8 cellular contexts compared by ENCODE assay signal in genomic region chr3:15064835-15065549, GRCh38. TPM values are rescaled to one million over a fixed set of nuclear protein-coding genes. Genes with fewer than 3 reads are reported as not detected.
A peak's percentile ranks its signal among the peaks of the same experiment; 100 is the strongest.
DNase-seq lines count a peak whose midpoint lies in the region; ATAC-seq and TF ChIP-seq lines count a peak whose summit lies in the region.

Gene MRPS25, minus strand, starts transcription at chr3:15065315. Its CDS starts 121 bp downstream, at chr3:15065194.

- H3K36me3 ChIP-seq in ES-I3 (ENCODE audit: insufficient read depth, low read length), result no peaks in the 10 kb centered on the region
- peaks cover 18% of the 10 kb centered on the region for H3K36me3 ChIP-seq in HAP-1 (replicated peaks)
- peaks cover 3% of the 10 kb centered on the region for H3K36me3 ChIP-seq in MG63
- no peaks in the 10 kb centered on the region for H3K36me3 ChIP-seq in neural cell (ENCODE audit: insufficient read depth, low read length)

- peak within 1 kb of the TSS; percentile 73 for H3K27ac ChIP-seq in neural cell (ENCODE audit: low read length)

- in situ Hi-C loops in HAP-1 (cut with MboI; ENCODE audit: low sequenced_read_pairs), result no loop called here

- peak within 1 kb of the TSS; percentile 94 for H2AFZ ChIP-seq in neural cell (ENCODE audit: low read depth, low read length)

- DNase-seq in HAP-1 (ENCODE audit: low spot score in 2 of 2), result peak; percentile 86 to 92
- DNase-seq in MG63, result peak; percentile 89
- peak; percentile 87 for DNase-seq in SHP77 treated with DMSO at 0.1 percent for 48 hours (lab: John Stamatoyannopoulos, UW)
- peak; percentile 96 for DNase-seq in activated effector memory CD4-positive, alpha-beta T cell treated with anti-CD3 and anti-CD28 coated beads, Interleukin-2, amount 50 U/mL, for 16 hours
- peak; percentile 92 for DNase-seq in fibroblast of villous mesenchyme (ENCODE audit: low read depth)
- DNase-seq in stimulated activated naive CD8-positive, alpha-beta T cell treated with anti-CD3 and anti-CD28 coated beads, Interleukin-15, amount 100 ng/mL, for 72 hours, result peak; percentile 87 to 92

- TF ChIP-seq EP300 in neural cell (conservative IDR thresholded peaks at IDR 0.05; ENCODE audit: poor library complexity, severe bottlenecking), result no peak

- H3K4me3 ChIP-seq in HAP-1, result peak within 1 kb of the TSS; percentile 92
- peak within 1 kb of the TSS; percentile 79 for H3K4me3 ChIP-seq in MG63
- H3K4me3 ChIP-seq in fibroblast of villous mesenchyme (ENCODE audit: low read depth, low read length), result peak within 1 kb of the TSS; percentile 89
- H3K4me3 ChIP-seq in neural cell (ENCODE audit: low read length), result peak within 1 kb of the TSS; percentile 99

- H4K20me1 ChIP-seq in neural cell (ENCODE audit: insufficient read depth), result no peaks in the 10 kb centered on the region

- H3K4me2 ChIP-seq in neural cell (ENCODE audit: low read length), result peak within 1 kb of the TSS; percentile 81

- no peak for TF ChIP-seq CTCF in fibroblast of villous mesenchyme (IDR thresholded peaks at IDR 0.05; ENCODE audit: insufficient read depth, low read depth, low read length)
- no peak for TF ChIP-seq CTCF in neural cell (IDR thresholded peaks at IDR 0.05; ENCODE audit: poor library complexity, severe bottlenecking)

- no peaks in the 10 kb centered on the region for H3K9me3 Mint-ChIP-seq in stimulated activated naive CD8-positive, alpha-beta T cell treated with anti-CD3 and anti-CD28 coated beads, Interleukin-15, amount 100 ng/mL, for 72 hours

- H3K9me3 ChIP-seq in ES-I3 (ENCODE audit: control insufficient read depth, insufficient read depth, low read length) (no peaks in the 10 kb centered on the region), HAP-1 (no peaks in the 10 kb centered on the region; the same call in 1 of the 2 replicates), MG63 (no peaks in the 10 kb centered on the region), neural cell (ENCODE audit: low read length) (no peaks in the 10 kb centered on the region)

- no peaks in the 10 kb centered on the region for H3F3A ChIP-seq in neural cell (ENCODE audit: insufficient read depth, low read length, poor library complexity, severe bottlenecking)

- H3K9me2 ChIP-seq in neural cell (ENCODE audit: insufficient read depth, low read length), result no peaks in the 10 kb centered on the region

- TF ChIP-seq RAD21 in neural cell (conservative IDR thresholded peaks at IDR 0.05), result no peak

- H3K4me1 ChIP-seq in ES-I3 (ENCODE audit: insufficient read depth, low read length), result no peaks in the 10 kb centered on the region
- peaks cover 13% of the 10 kb centered on the region for H3K4me1 ChIP-seq in HAP-1

- peak within 1 kb of the TSS; percentile 99 for H3K27ac Mint-ChIP-seq in stimulated activated naive CD8-positive, alpha-beta T cell treated with anti-CD3 and anti-CD28 coated beads, Interleukin-15, amount 100 ng/mL, for 72 hours

- peaks cover 28% of the 10 kb centered on the region for H3K4me1 Mint-ChIP-seq in stimulated activated naive CD8-positive, alpha-beta T cell treated with anti-CD3 and anti-CD28 coated beads, Interleukin-15, amount 100 ng/mL, for 72 hours

- peak within 1 kb of the TSS; percentile 96 to 98 for H3K4me3 Mint-ChIP-seq in stimulated activated naive CD8-positive, alpha-beta T cell treated with anti-CD3 and anti-CD28 coated beads, Interleukin-15, amount 100 ng/mL, for 72 hours

- H3K9ac ChIP-seq in ES-I3 (ENCODE audit: low read depth, low read length), result peak within 1 kb of the TSS; percentile 88
- peak within 1 kb of the TSS; percentile 95 for H3K9ac ChIP-seq in neural cell (ENCODE audit: low read length)

- H3K27me3 ChIP-seq in HAP-1 (ENCODE audit: low read depth) (no peaks in the 10 kb centered on the region), MG63 (no peaks in the 10 kb centered on the region), neural cell (ENCODE audit: insufficient read depth, low read depth, low read length) (no peaks in the 10 kb centered on the region)

- H3K79me2 ChIP-seq in neural cell (replicated peaks; ENCODE audit: insufficient read depth, low read length), result peaks cover 18% of the 10 kb centered on the region

- H3K27me3 Mint-ChIP-seq in stimulated activated naive CD8-positive, alpha-beta T cell treated with anti-CD3 and anti-CD28 coated beads, Interleukin-15, amount 100 ng/mL, for 72 hours, result no peaks in the 10 kb centered on the region

- ATAC-seq in stimulated activated naive CD8-positive, alpha-beta T cell treated with anti-CD3 and anti-CD28 coated beads, Interleukin-15, amount 100 ng/mL, for 72 hours, result peak; percentile 98

TF ChIP-seq in neural cell, 6 proteins besides CTCF, POLR2A, EP300 and RAD21:
- TF ChIP-seq TAF1 (IDR thresholded peaks at IDR 0.05; ENCODE audit: low read depth), result peak; percentile 76
- TF ChIP-seq POLR2AphosphoS5 (IDR thresholded peaks at IDR 0.05), result peak; percentile 98
- TF ChIP-seq EZH2 (IDR thresholded peaks at IDR 0.05; ENCODE audit: borderline replicate concordance, insufficient read depth, low read length, poor library complexity, severe bottlenecking), result no peak
- TF ChIP-seq REST (IDR thresholded peaks at IDR 0.05; ENCODE audit: borderline replicate concordance), result no peak
- TF ChIP-seq MXI1 (conservative IDR thresholded peaks at IDR 0.05; ENCODE audit: poor library complexity, severe bottlenecking), result peak; percentile 96
- peak; percentile 50 for TF ChIP-seq SMC3 (conservative IDR thresholded peaks at IDR 0.05; ENCODE audit: poor library complexity)
TF ChIP-seq in neural cell: peak in this region for 4.

RNA-seq across cellular contexts. Expression of gene MRPS25, which starts in this region (rescaled TPM):
- 8.2 and 27.7 TPM in 2 replicates for total RNA-seq in MG63 (2014; rRNA removed; shearing (Covaris generic); ENCODE audit: low replicate concordance)
- total RNA-seq in fibroblast of villous mesenchyme, result 9.5 and 12.6 TPM in 2 replicates
- 74.4 and 97.7 TPM in 2 replicates for polyA plus RNA-seq in neural cell
- polyA minus RNA-seq in neural cell, result 32.6 and 35.3 TPM in 2 replicates

Comparison
In these comparisons a context has a peak if more than half of its experiments do, and no peak if none do; other contexts are left out.
1. Peak in every context shown above with its lines: DNase-seq, ATAC-seq, H3K4me3 ChIP-seq and H3K27ac ChIP-seq.